ENCODE assay signal across 8 cellular contexts in the genomic region with DNA sequence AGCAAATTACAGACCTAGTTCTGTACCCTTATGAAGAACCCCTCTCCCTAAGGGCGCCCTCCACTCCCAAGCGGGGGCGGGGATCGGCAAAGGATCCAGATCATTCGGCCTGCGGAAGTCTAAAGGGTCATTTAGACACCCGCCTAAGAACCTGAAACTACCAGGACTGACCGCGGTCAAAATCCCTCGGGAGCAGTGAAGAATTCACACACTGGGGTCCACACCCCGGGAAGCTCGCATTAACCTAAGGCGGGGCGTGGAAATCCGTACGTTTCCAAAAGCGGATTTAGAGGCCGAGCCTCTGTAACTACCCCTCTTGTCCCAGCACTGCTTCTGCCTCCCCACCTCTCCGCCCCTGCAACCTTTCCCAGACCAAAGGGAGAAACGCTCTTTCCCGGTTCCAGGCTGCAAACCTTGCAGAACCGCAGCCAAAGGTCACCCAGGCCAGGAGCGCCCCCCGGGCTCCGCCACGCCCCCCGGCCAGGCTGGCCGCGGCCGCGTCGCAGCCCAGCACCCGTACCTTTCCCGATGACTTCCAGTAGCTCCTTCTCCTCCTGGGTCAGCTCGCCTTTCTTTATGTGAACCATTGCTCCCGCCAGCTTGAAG. TPM values are rescaled to one million over a fixed set of nuclear protein-coding genes. Genes with fewer than 3 reads are reported as not detected.
DNase-seq lines count a peak whose midpoint lies in the region; ATAC-seq and TF ChIP-seq lines count a peak whose summit lies in the region.

No MANE protein-coding gene starts in this region.

- H3K9ac ChIP-seq in trophoblast cell (ENCODE audit: low read length), result peak overlapping the region; percentile 80

- peak overlapping the region; percentile 41 for H2BK12ac ChIP-seq in trophoblast cell (ENCODE audit: low read length)

- H3K18ac ChIP-seq in trophoblast cell (ENCODE audit: low read length), result peak overlapping the region; percentile 44

- peaks cover 1% of the 10 kb centered on the region for H3K9me3 ChIP-seq in trophoblast cell (ENCODE audit: insufficient read depth, low read depth, low read length)

- H3K14ac ChIP-seq in trophoblast cell (ENCODE audit: low read length), result peak overlapping the region; percentile 8

- H3K27ac ChIP-seq in trophoblast cell (ENCODE audit: low read depth, low read length), result peak overlapping the region; percentile 89

- DNase-seq in NCI-H2081 (lab: John Stamatoyannopoulos, UW) (peak; percentile 41 to 42), NCI-H2081 treated with DMSO at 0.1 percent for 48 hours (lab: John Stamatoyannopoulos, UW) (no peak), glutamatergic neuron (peak; percentile 67), trophoblast cell (no peak), H4 (ENCODE audit: low spot score) (no peak), OCI-M2 (lab: John Stamatoyannopoulos, UW; ENCODE audit: unreplicated experiment) (no peak)
- no peak for DNase-seq in activated CD4-positive, alpha-beta memory T cell treated with anti-CD3 and anti-CD28 coated beads, Interleukin-2, amount 10 ng/mL, durations not matched to agents 7 days and 5 days

- CTCF ChIA-PET in activated CD4-positive, alpha-beta memory T cell treated with anti-CD3 and anti-CD28 coated beads, Interleukin-2, amount 10 ng/mL, durations not matched to agents 7 days and 5 days (lab: Charles Lee), result interaction anchor here (0.8 to 1.6 kb wide), 3 partner anchors 8 to 225 kb away, joined by 3 read pairs; no protein-coding TSS in a partner anchor

- H2BK120ac ChIP-seq in trophoblast cell (ENCODE audit: insufficient read depth, low read length, poor library complexity), result peak overlapping the region; percentile 84

- peak overlapping the region; percentile 89 for H2AFZ ChIP-seq in trophoblast cell (ENCODE audit: insufficient read depth, low read length, poor library complexity)

- peak; percentile 12 for ATAC-seq in HG03571 (IDR thresholded peaks at IDR 0.05; ENCODE audit: unreplicated experiment)

- no peaks in the 10 kb centered on the region for H3K27me3 Mint-ChIP-seq in activated CD4-positive, alpha-beta memory T cell treated with anti-CD3 and anti-CD28 coated beads, Interleukin-2, amount 10 ng/mL, durations not matched to agents 7 days and 5 days
- peaks cover 9% of the 10 kb centered on the region for H3K27me3 Mint-ChIP-seq in glutamatergic neuron (ENCODE audit: unreplicated experiment)

- H3K27ac Mint-ChIP-seq in activated CD4-positive, alpha-beta memory T cell treated with anti-CD3 and anti-CD28 coated beads, Interleukin-2, amount 10 ng/mL, durations not matched to agents 7 days and 5 days, result peak overlapping the region; percentile 86
- peak overlapping the region; percentile 100 for H3K27ac Mint-ChIP-seq in glutamatergic neuron (ENCODE audit: unreplicated experiment)

- H3K9me3 Mint-ChIP-seq in activated CD4-positive, alpha-beta memory T cell treated with anti-CD3 and anti-CD28 coated beads, Interleukin-2, amount 10 ng/mL, durations not matched to agents 7 days and 5 days, result no peaks in the 10 kb centered on the region
- peaks cover 12% of the 10 kb centered on the region for H3K9me3 Mint-ChIP-seq in glutamatergic neuron (ENCODE audit: unreplicated experiment)

- H3K79me1 ChIP-seq in trophoblast cell (ENCODE audit: low read length), result peaks cover 18% of the 10 kb centered on the region

- whole genome bisulfite sequencing in trophoblast cell (ENCODE audit: extremely low coverage, insufficient coverage, insufficient read length), result no CpG with 5 or more reads among the region's 36 CpGs

- H3K4me3 ChIP-seq in trophoblast cell (ENCODE audit: low read depth, low read length), result peak overlapping the region; percentile 86

- no peaks in the 10 kb centered on the region for H3K27me3 ChIP-seq in trophoblast cell (ENCODE audit: insufficient read depth, low read length)

- peaks cover 44% of the 10 kb centered on the region for H3K4me1 Mint-ChIP-seq in activated CD4-positive, alpha-beta memory T cell treated with anti-CD3 and anti-CD28 coated beads, Interleukin-2, amount 10 ng/mL, durations not matched to agents 7 days and 5 days
- H3K4me1 Mint-ChIP-seq in glutamatergic neuron (ENCODE audit: low read depth, unreplicated experiment), result peaks cover 26% of the 10 kb centered on the region

- no peak overlapping the region for H2AK5ac ChIP-seq in trophoblast cell (ENCODE audit: low read length)

- H3K36me3 ChIP-seq in trophoblast cell (ENCODE audit: control insufficient read depth in 1 of 2, insufficient read depth in 2 of 2, low read length in 2 of 2), result no peaks in the 10 kb centered on the region

- peak overlapping the region; percentile 70 for H2BK5ac ChIP-seq in trophoblast cell (ENCODE audit: low read depth, low read length, poor library complexity)

- H4K12ac ChIP-seq in trophoblast cell (ENCODE audit: low read depth, low read length), result peak overlapping the region; percentile 63

- no peak overlapping the region for H3K23ac ChIP-seq in trophoblast cell (ENCODE audit: low read length)

- peak overlapping the region; percentile 91 for H3K4me2 ChIP-seq in trophoblast cell (ENCODE audit: low read length)

- peak overlapping the region; percentile 90 for H3K4me3 Mint-ChIP-seq in activated CD4-positive, alpha-beta memory T cell treated with anti-CD3 and anti-CD28 coated beads, Interleukin-2, amount 10 ng/mL, durations not matched to agents 7 days and 5 days
- H3K4me3 Mint-ChIP-seq in glutamatergic neuron (ENCODE audit: unreplicated experiment), result peak overlapping the region; percentile 99

- H3K36me3 Mint-ChIP-seq in activated CD4-positive, alpha-beta memory T cell treated with anti-CD3 and anti-CD28 coated beads, Interleukin-2, amount 10 ng/mL, durations not matched to agents 7 days and 5 days (ENCODE audit: low read depth), result peaks cover 5% of the 10 kb centered on the region
- no peaks in the 10 kb centered on the region for H3K36me3 Mint-ChIP-seq in glutamatergic neuron (ENCODE audit: unreplicated experiment)

- peak overlapping the region; percentile 59 for H4K8ac ChIP-seq in trophoblast cell (ENCODE audit: low read depth, low read length)

- H4K91ac ChIP-seq in trophoblast cell (ENCODE audit: low read depth, low read length), result peak overlapping the region; percentile 44

- peak overlapping the region; percentile 53 for H3K4ac ChIP-seq in trophoblast cell (ENCODE audit: low read depth, low read length)

- peaks cover 2 to 10% of the 10 kb centered on the region in 2 experiments for H3K4me1 ChIP-seq in trophoblast cell (ENCODE audit: control insufficient read depth in 1 of 2, insufficient read depth in 2 of 2, low read length in 2 of 2)

- POLR2A ChIA-PET in activated CD4-positive, alpha-beta memory T cell treated with anti-CD3 and anti-CD28 coated beads, Interleukin-2, amount 10 ng/mL, durations not matched to agents 7 days and 5 days (lab: Charles Lee), result interaction anchor here (0.7 to 2.6 kb wide), 12 partner anchors 9 to 616 kb away, joined by 3 to 24 read pairs (median 4); partner anchors contain the start of gene CRPPA

- H3K79me2 ChIP-seq in trophoblast cell (ENCODE audit: control insufficient read depth, insufficient read depth, low read length, poor library complexity), result peaks cover 21% of the 10 kb centered on the region

- no peak for TF ChIP-seq CTCF in glutamatergic neuron (IDR thresholded peaks at IDR 0.05; ENCODE audit: partially characterized antibody, unreplicated experiment)

RNA-seq across cellular contexts. Expression of gene ANKMY2, which starts 0.5 kb away (rescaled TPM):
- total RNA-seq in activated CD4-positive, alpha-beta memory T cell treated with anti-CD3 and anti-CD28 coated beads, Interleukin-2, amount 10 ng/mL, durations not matched to agents 7 days and 5 days, result 10 to 100 TPM; 11.7 to 12.3 TPM
- total RNA-seq in glutamatergic neuron (ENCODE audit: unreplicated experiment), result 9.4 TPM
- polyA plus RNA-seq in trophoblast cell (2013), result 17.7 and 18.1 TPM in 2 replicates
- 46.8 and 56.6 TPM in 2 replicates for total RNA-seq in H4 (2014; rRNA removed; shearing (Covaris generic))

RNA-seq across cellular contexts. Expression of gene BZW2, which starts 0.9 kb away (rescaled TPM):
- 10 to 100 TPM; 33.4 to 33.6 TPM for total RNA-seq in activated CD4-positive, alpha-beta memory T cell treated with anti-CD3 and anti-CD28 coated beads, Interleukin-2, amount 10 ng/mL, durations not matched to agents 7 days and 5 days
- 86.7 TPM for total RNA-seq in glutamatergic neuron (ENCODE audit: unreplicated experiment)
- polyA plus RNA-seq in trophoblast cell (2013), result 239 and 252 TPM in 2 replicates
- 265 and 341 TPM in 2 replicates for total RNA-seq in H4 (2014; rRNA removed; shearing (Covaris generic))

Comparison
In these comparisons a context has a peak if more than half of its experiments do, and no peak if none do; other contexts are left out.
1. DNase-seq: peak in NCI-H2081 (2 of 2) and glutamatergic neuron (single experiment); none in NCI-H2081 treated with DMSO at 0.1 percent for 48 hours (single experiment), activated CD4-positive, alpha-beta memory T cell treated with anti-CD3 and anti-CD28 coated beads, Interleukin-2, amount 10 ng/mL, durations not matched to agents 7 days and 5 days (single experiment), trophoblast cell (0 of 2), H4 (single experiment) and OCI-M2 (single experiment).